In genomic region chr5:1162276-1162675, GRCh38 we compare ENCODE assay signal across 31 cellular contexts. TPM values are rescaled to one million over a fixed set of nuclear protein-coding genes. Genes with fewer than 3 reads are reported as not detected.
"Had no signal": no experiment of that assay in that cellular context is flagged by ENCODE, and none has a peak within 500 bp of the region (broad histone marks: within the 10 kb centered on the region; RNA-seq: fewer than 3 reads in every experiment).

No MANE protein-coding gene starts in this region.

- H3K27me3 ChIP-seq: ovary had no signal

- H3K27ac ChIP-seq: ovary, sigmoid colon, tibial artery, WERI-Rb-1 had no signal

- H3K4me1 Mint-ChIP-seq: mesothelial cell of epicardium had no signal

- H3K36me3 Mint-ChIP-seq: activated CD4-positive, alpha-beta memory T cell treated with anti-CD3 and anti-CD28 coated beads for 36 hours; mesothelial cell of epicardium had no signal

- H3K4me3 Mint-ChIP-seq: activated CD4-positive, alpha-beta memory T cell treated with anti-CD3 and anti-CD28 coated beads for 36 hours; activated T-cell treated with anti-CD3 and anti-CD28 coated beads, Interleukin-2, amount 50 U/mL, for 24 hours; mesothelial cell of epicardium; naive B cell; nephron progenitor cell; stimulated activated naive B cell treated with anti-CD40 and anti-IgM and Interleukin-4, amounts not matched to agents 10 μg/mL and 1 μg/mL and 100 μg/mL, for 72 hours; T-helper 1 cell treated with Interleukin-12 subunit alpha and Interleukin-12 subunit beta and Interleukin-4 antibody, amounts not matched to agents 30 μg/mL and 1 μg/mL, for 36 hours had no signal

- H3K4me1 ChIP-seq: tibial artery had no signal

- H3K4me3 ChIP-seq: ovary, sigmoid colon, stomach, tibial artery had no signal

- H3K36me3 ChIP-seq: ovary, sigmoid colon, stomach, tibial artery, WERI-Rb-1 had no signal

- H3K27ac Mint-ChIP-seq: activated CD4-positive, alpha-beta memory T cell treated with anti-CD3 and anti-CD28 coated beads for 36 hours; activated T-cell treated with anti-CD3 and anti-CD28 coated beads, Interleukin-2, amount 50 U/mL, for 24 hours; mesothelial cell of epicardium; nephron progenitor cell; progenitor cell of endocrine pancreas; stimulated activated naive B cell treated with anti-CD40 and anti-IgM and Interleukin-4, amounts not matched to agents 10 μg/mL and 1 μg/mL and 100 μg/mL, for 72 hours; T-helper 1 cell treated with Interleukin-12 subunit alpha and Interleukin-12 subunit beta and Interleukin-4 antibody, amounts not matched to agents 30 μg/mL and 1 μg/mL, for 36 hours had no signal

- H3K9me3 Mint-ChIP-seq: T-helper 1 cell treated with Interleukin-12 subunit alpha and Interleukin-12 subunit beta and Interleukin-4 antibody, amounts not matched to agents 30 μg/mL and 1 μg/mL, for 36 hours had no signal

- ATAC-seq: activated CD4-positive, CD25-positive, alpha-beta regulatory T cell treated with anti-CD3 and anti-CD28 coated beads, Interleukin-2, amount 50 U/mL, for 24 hours; stimulated activated naive B cell treated with anti-CD40 and anti-IgM and Interleukin-4, amounts not matched to agents 10 μg/mL and 1 μg/mL and 100 μg/mL, for 72 hours had no signal

- DNase-seq: activated CD4-positive, alpha-beta memory T cell treated with anti-CD3 and anti-CD28 coated beads for 36 hours; activated CD4-positive, alpha-beta T cell treated with anti-CD3 and anti-CD28 coated beads for 48 hours; activated CD8-positive, alpha-beta memory T cell treated with anti-CD3 and anti-CD28 coated beads, Interleukin-2, amount 50 U/mL, for 48 hours; activated gamma-delta T cell; activated naive CD4-positive, alpha-beta T cell treated with anti-CD3 and anti-CD28 coated beads, Interleukin-2, amount 50 U/mL, for 16 hours; activated T-cell treated with anti-CD3 and anti-CD28 coated beads, Interleukin-2, amount 50 U/mL, for 24 hours; amniotic stem cell; central memory CD4-positive, alpha-beta T cell; foreskin fibroblast; naive B cell; nephron progenitor cell; retina; stimulated activated CD4-positive, alpha-beta T cell treated with anti-CD3 and anti-CD28 coated beads, Interleukin-1b, Interleukin-23, amount 100 ng/mL, for 48 hours; stimulated activated naive B cell treated with anti-CD40 and anti-IgM and Interleukin-4, amounts not matched to agents 10 μg/mL and 1 μg/mL and 100 μg/mL, for 72 hours; T-helper 9 cell; tibial artery; WERI-Rb-1 had no signal

- H3K9me3 ChIP-seq: ovary, sigmoid colon, stomach, tibial artery had no signal

- FAIRE-seq: astrocyte, endothelial cell of umbilical vein, keratinocyte, small intestine, TTC549 had no signal

RNA-seq across cellular contexts. Expression of gene SLC6A19, which starts 39.1 kb away (rescaled TPM):
- total RNA-seq: activated CD4-positive, alpha-beta memory T cell treated with anti-CD3 and anti-CD28 coated beads for 36 hours; astrocyte; endothelial cell of umbilical vein; esophagus mucosa; mesothelial cell of epicardium; sigmoid colon; ureter had no signal
- polyA plus RNA-seq: endothelial cell of umbilical vein, keratinocyte, ovary had no signal
